In genomic region chr10:98301664-98302319, GRCh38 we compare ENCODE assay signal across 19 cellular contexts. TPM values are rescaled to one million over a fixed set of nuclear protein-coding genes. Genes with fewer than 3 reads are reported as not detected.
"Had no signal": no experiment of that assay in that cellular context is flagged by ENCODE, and none has a peak within 500 bp of the region (broad histone marks: within the 10 kb centered on the region; RNA-seq: fewer than 3 reads in every experiment).

No MANE protein-coding gene starts in this region.

- H3K36me3 Mint-ChIP-seq: activated CD8-positive, alpha-beta memory T cell treated with anti-CD3 and anti-CD28 coated beads, Interleukin-2, amount 10 ng/mL, durations not matched to agents 7 days and 5 days; activated naive CD4-positive, alpha-beta T cell treated with anti-CD3 and anti-CD28 coated beads, Interleukin-2, amount 50 U/mL, for 72 hours had no signal

- H3K9me3 Mint-ChIP-seq: activated naive CD4-positive, alpha-beta T cell treated with anti-CD3 and anti-CD28 coated beads, Interleukin-2, amount 50 U/mL, for 72 hours; activated T-cell treated with anti-CD3 and anti-CD28 coated beads, Interleukin-2, amount 50 U/mL, for 24 hours; dendritic cell treated with granulocyte-macrophage colony-stimulating factor and Interleukin-4, amounts not matched to agents 40 ng/mL and 50 ng/mL, for 4 days; effector memory CD8-positive, alpha-beta T cell; memory B cell; T-helper 2 cell treated with Interferon-gamma antibody and Interleukin-4, amounts not matched to agents 5 μg/mL and 100 μg/mL, for 36 hours had no signal

- DNase-seq: activated CD4-positive, alpha-beta T cell treated with anti-CD3 and anti-CD28 coated beads for 1 hour; activated CD4-positive, alpha-beta T cell treated with anti-CD3 and anti-CD28 coated beads, Interleukin-2, amount 50 U/mL, for 48 hours; activated CD8-positive, alpha-beta memory T cell treated with anti-CD3 and anti-CD28 coated beads, Interleukin-2, amount 10 ng/mL, durations not matched to agents 7 days and 5 days; activated effector memory CD4-positive, alpha-beta T cell treated with Interleukin-2 at 50 U/mL for 16 hours; activated T-cell treated with anti-CD3 and anti-CD28 coated beads, Interleukin-2, amount 50 U/mL, for 24 hours; amniotic stem cell; brain microvascular endothelial cell; cerebellar nuclear complex; effector memory CD8-positive, alpha-beta T cell; erythroblast; stimulated activated CD4-positive, alpha-beta T cell treated with anti-CD3 and anti-CD28 coated beads, Interleukin-15, amount 100 ng/mL, for 24 hours; stimulated activated CD4-positive, alpha-beta T cell treated with anti-CD3 and anti-CD28 coated beads, Interleukin-4, amount 100 ng/mL, for 24 hours; upper lobe of left lung had no signal

- H3K4me3 ChIP-seq: upper lobe of left lung had no signal

- H3K27ac Mint-ChIP-seq: activated CD8-positive, alpha-beta memory T cell treated with anti-CD3 and anti-CD28 coated beads, Interleukin-2, amount 10 ng/mL, durations not matched to agents 7 days and 5 days; activated naive CD4-positive, alpha-beta T cell treated with anti-CD3 and anti-CD28 coated beads, Interleukin-2, amount 50 U/mL, for 72 hours; activated T-cell treated with anti-CD3 and anti-CD28 coated beads, Interleukin-2, amount 50 U/mL, for 24 hours; dendritic cell treated with granulocyte-macrophage colony-stimulating factor and Interleukin-4, amounts not matched to agents 40 ng/mL and 50 ng/mL, for 4 days; effector memory CD8-positive, alpha-beta T cell; memory B cell; stimulated activated naive CD8-positive, alpha-beta T cell treated with anti-CD3 and anti-CD28 coated beads, Interleukin-15, Interleukin-2, amounts not matched to agents 100 ng/mL and 50 ng/mL, for 24 hours; T-helper 2 cell treated with Interferon-gamma antibody and Interleukin-4, amounts not matched to agents 5 μg/mL and 100 μg/mL, for 36 hours had no signal

- H3K4me3 Mint-ChIP-seq: activated CD8-positive, alpha-beta memory T cell treated with anti-CD3 and anti-CD28 coated beads, Interleukin-2, amount 10 ng/mL, durations not matched to agents 7 days and 5 days; activated T-cell treated with anti-CD3 and anti-CD28 coated beads, Interleukin-2, amount 50 U/mL, for 24 hours; dendritic cell treated with granulocyte-macrophage colony-stimulating factor and Interleukin-4, amounts not matched to agents 40 ng/mL and 50 ng/mL, for 4 days; effector memory CD8-positive, alpha-beta T cell; memory B cell; stimulated activated naive CD8-positive, alpha-beta T cell treated with anti-CD3 and anti-CD28 coated beads, Interleukin-15, Interleukin-2, amounts not matched to agents 100 ng/mL and 50 ng/mL, for 24 hours; T-helper 2 cell treated with Interferon-gamma antibody and Interleukin-4, amounts not matched to agents 5 μg/mL and 100 μg/mL, for 36 hours had no signal

- ATAC-seq: activated CD8-positive, alpha-beta memory T cell treated with anti-CD3 and anti-CD28 coated beads, Interleukin-2, amount 10 ng/mL, durations not matched to agents 7 days and 5 days; activated naive CD4-positive, alpha-beta T cell treated with anti-CD3 and anti-CD28 coated beads, Interleukin-2, amount 50 U/mL, for 72 hours; effector memory CD8-positive, alpha-beta T cell had no signal

- H3K9me3 ChIP-seq: upper lobe of left lung had no signal

- H3K4me1 Mint-ChIP-seq: activated CD8-positive, alpha-beta memory T cell treated with anti-CD3 and anti-CD28 coated beads, Interleukin-2, amount 10 ng/mL, durations not matched to agents 7 days and 5 days; memory B cell had no signal

- H3K36me3 ChIP-seq: brain microvascular endothelial cell, upper lobe of left lung had no signal

- H3K27ac ChIP-seq: brain microvascular endothelial cell, upper lobe of left lung had no signal

- H3K27me3 ChIP-seq: upper lobe of left lung had no signal

RNA-seq across cellular contexts. Expression of gene LOXL4, which starts 33.8 kb away (rescaled TPM):
- total RNA-seq: activated CD8-positive, alpha-beta memory T cell treated with anti-CD3 and anti-CD28 coated beads, Interleukin-2, amount 10 ng/mL, durations not matched to agents 7 days and 5 days; activated naive CD4-positive, alpha-beta T cell treated with anti-CD3 and anti-CD28 coated beads, Interleukin-2, amount 50 U/mL, for 72 hours had no signal
- polyA plus RNA-seq: neural cell had no signal
